17 cellular contexts compared by ENCODE assay signal in the genomic region with DNA sequence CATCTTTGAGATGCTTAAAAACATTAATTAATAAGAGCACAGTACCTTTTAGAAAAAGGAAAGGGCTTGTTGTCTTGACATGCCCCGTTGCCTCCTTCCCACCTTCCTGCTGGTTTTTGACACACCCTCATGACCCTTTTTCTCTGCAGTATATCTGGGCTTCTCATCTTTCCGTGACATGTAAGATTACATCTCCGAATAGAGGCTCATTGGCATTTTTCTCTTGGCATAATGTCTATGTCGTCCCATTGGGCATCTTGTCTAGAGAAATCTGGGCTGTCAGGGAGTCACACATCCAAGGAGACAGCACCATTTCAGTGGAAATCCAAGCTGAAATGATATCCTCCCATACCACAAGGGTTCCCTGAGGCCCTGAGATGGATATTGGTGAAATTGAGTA.
"Had no signal": no experiment of that assay in that cellular context is flagged by ENCODE, and none has a peak within 500 bp of the region (broad histone marks: within the 10 kb centered on the region; RNA-seq: fewer than 3 reads in every experiment).

No MANE protein-coding gene starts in this region.

- H3K27me3 ChIP-seq: dorsolateral prefrontal cortex, heart left ventricle, pancreas, thyroid gland, upper lobe of left lung, uterus had no signal

- H3K27ac ChIP-seq: heart left ventricle, pancreas, prostate gland, thyroid gland, upper lobe of left lung, uterus had no signal

- H3K9me3 ChIP-seq: heart left ventricle, pancreas, prostate gland, thyroid gland, upper lobe of left lung, uterus had no signal

- H3K4me3 Mint-ChIP-seq: naive thymus-derived CD4-positive, alpha-beta T cell had no signal

- H3K27ac Mint-ChIP-seq: naive thymus-derived CD4-positive, alpha-beta T cell had no signal

- DNase-seq: cortex of kidney; effector CD8-positive, alpha-beta T cell; foreskin melanocyte; heart left ventricle; hippocampal formation; kidney glomerular epithelial cell; naive thymus-derived CD4-positive, alpha-beta T cell; pancreas; stimulated activated CD4-positive, alpha-beta T cell treated with anti-CD3 and anti-CD28 coated beads, Interleukin-2, amount 100 ng/mL, for 24 hours; stimulated activated CD4-positive, alpha-beta T cell treated with anti-CD3 and anti-CD28 coated beads, Interleukin-4, amount 100 ng/mL, for 4 hours; stimulated activated naive CD4-positive, alpha-beta T cell; thyroid gland; upper lobe of left lung; uterus had no signal

- H3K4me3 ChIP-seq: dorsolateral prefrontal cortex, heart left ventricle, pancreas, prostate gland, thyroid gland, upper lobe of left lung, uterus had no signal

- H3K4me1 Mint-ChIP-seq: naive thymus-derived CD4-positive, alpha-beta T cell had no signal

- H3K36me3 ChIP-seq: heart left ventricle, pancreas, prostate gland, thyroid gland, upper lobe of left lung, uterus had no signal

- FAIRE-seq: pancreas had no signal

- H3K4me1 ChIP-seq: pancreas, prostate gland, upper lobe of left lung, uterus had no signal

- ATAC-seq: naive thymus-derived CD4-positive, alpha-beta T cell; pancreas; sciatic nerve had no signal
